In the genomic region with DNA sequence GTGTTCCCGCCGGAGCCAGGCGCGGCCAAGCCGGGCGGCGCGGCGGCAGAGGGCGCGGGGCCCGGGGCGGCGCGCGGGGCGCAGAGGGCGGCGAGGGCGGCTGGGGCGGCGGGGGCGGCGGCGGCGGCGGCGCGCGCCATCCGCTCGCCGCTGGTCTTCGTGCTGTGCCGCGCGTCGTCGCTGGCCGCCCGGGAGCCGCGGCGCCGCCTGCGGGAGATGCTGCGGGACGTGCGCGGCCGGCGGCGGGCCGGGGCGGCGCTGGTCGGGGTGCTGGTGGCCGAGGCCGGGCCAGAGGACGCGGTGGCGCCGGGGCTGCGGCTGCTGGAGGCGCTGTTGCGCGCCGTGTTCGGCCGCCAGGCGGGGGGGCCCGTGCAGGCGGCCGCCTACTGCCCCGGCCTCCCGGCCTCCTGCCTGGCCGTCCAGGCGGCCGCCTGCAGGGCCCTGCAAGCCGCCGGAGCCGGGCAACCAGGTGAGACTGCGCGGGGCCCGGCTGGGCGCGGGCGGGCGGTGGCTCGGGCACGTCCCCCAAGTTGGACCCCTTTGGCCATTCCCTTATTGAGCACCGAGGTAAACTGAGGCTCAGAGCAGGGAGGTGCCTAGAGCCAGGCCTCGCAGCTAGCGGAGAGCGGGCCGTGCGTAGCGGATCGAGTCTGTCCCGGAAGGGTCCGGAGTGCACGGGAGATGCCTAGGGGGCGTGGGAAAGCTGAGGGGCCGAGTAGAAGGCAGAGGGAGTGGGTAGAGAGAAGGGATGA, we compare ENCODE assay signal across 8 cellular contexts. TPM values are rescaled to one million over a fixed set of nuclear protein-coding genes. Genes with fewer than 3 reads are reported as not detected.
DNase-seq lines count a peak whose midpoint lies in the region; ATAC-seq lines count a peak whose summit lies in the region.

No MANE protein-coding gene starts in this region.

- 0 out of 2 replicates have a peak, but pooled peaks cover 4% of the 10 kb centered on the region for H3K4me1 ChIP-seq in BLaER1

- peak overlapping the region in 7 of 8 donors; percentile 64 to 85 (median 70) for H3K4me3 Mint-ChIP-seq in naive B cell

- no peaks in the 10 kb centered on the region for H3K36me3 Mint-ChIP-seq in naive B cell

- H3K4me1 Mint-ChIP-seq in naive B cell: peaks cover 10 to 32% (median 21%) of the 10 kb centered on the region in 3 donors

- H3K9me3 ChIP-seq in BLaER1: no peaks in the 10 kb centered on the region

- no peaks in the 10 kb centered on the region for H3K36me3 ChIP-seq in BLaER1

- H3K27ac ChIP-seq in BLaER1: no peak overlapping the region

- no peak overlapping the region for H3K9ac ChIP-seq in BLaER1

- H3K27me3 Mint-ChIP-seq in naive B cell: peaks cover 48 to 68% (median 56%) of the 10 kb centered on the region in 3 donors

- H3K27ac Mint-ChIP-seq in naive B cell: no peak overlapping the region

- H3K4me3 ChIP-seq in BLaER1: peak overlapping the region; percentile 62

- no peaks in the 10 kb centered on the region for H3K9me3 Mint-ChIP-seq in naive B cell

- H3K27me3 ChIP-seq in BLaER1: peaks cover 61% of the 10 kb centered on the region

- DNase-seq in HK-2 (ENCODE audit: unreplicated experiment) (peak; percentile 45), dermis blood vessel endothelial cell (peak; percentile 28), naive B cell (no peak), NCI-H128 (lab: John Stamatoyannopoulos, UW; ENCODE audit: unreplicated experiment) (no peak), activated gamma-delta T cell treated with Interleukin-2 at 50 U/mL for 16 hours (no peak)

- H4K20me1 ChIP-seq in BLaER1: peaks cover 12% of the 10 kb centered on the region; the same call in 1 of the 2 replicates

- peak overlapping the region; percentile 81 for H3K4me2 ChIP-seq in BLaER1

- ATAC-seq in naive B cell (ENCODE audit: low read depth in 2 of 2): peak; percentile 40 to 43
- no peak for ATAC-seq in GM21717 (IDR thresholded peaks at IDR 0.05; ENCODE audit: unreplicated experiment)
- no peak for ATAC-seq in GM21515 (IDR thresholded peaks at IDR 0.05; ENCODE audit: unreplicated experiment)

RNA-seq across cellular contexts. Expression of a gene that starts 0.6 kb away (rescaled TPM):
- total RNA-seq in dermis blood vessel endothelial cell: under 0.01 and 1.1 TPM in 2 replicates
- polyA plus RNA-seq in naive B cell (ENCODE audit: low read depth in 6 of 6): not detected

RNA-seq across cellular contexts. Expression of a gene that starts 18.8 kb away (rescaled TPM):
- 115 and 135 TPM in 2 replicates for total RNA-seq in dermis blood vessel endothelial cell
- 10 to 100 TPM; 36.4 to 44.5 (median 42.2) TPM for polyA plus RNA-seq in naive B cell (ENCODE audit: low read depth in 6 of 6)

RNA-seq across cellular contexts. Expression of a gene that starts 42.0 kb away (rescaled TPM):
- total RNA-seq in dermis blood vessel endothelial cell: not detected in 2 replicates
- not detected for polyA plus RNA-seq in naive B cell (ENCODE audit: low read depth in 6 of 6)

Comparison
In these comparisons a context has a peak if more than half of its experiments do, and no peak if none do; other contexts are left out.
1. DNase-seq: peak in HK-2 (single experiment) and dermis blood vessel endothelial cell (single experiment); none in naive B cell (single experiment), NCI-H128 (single experiment) and activated gamma-delta T cell treated with Interleukin-2 at 50 U/mL for 16 hours (single experiment).
2. ATAC-seq: peak in naive B cell (2 of 2); none in GM21717 (single experiment) and GM21515 (single experiment).